19 cellular contexts compared by ENCODE assay signal in the genomic region with DNA sequence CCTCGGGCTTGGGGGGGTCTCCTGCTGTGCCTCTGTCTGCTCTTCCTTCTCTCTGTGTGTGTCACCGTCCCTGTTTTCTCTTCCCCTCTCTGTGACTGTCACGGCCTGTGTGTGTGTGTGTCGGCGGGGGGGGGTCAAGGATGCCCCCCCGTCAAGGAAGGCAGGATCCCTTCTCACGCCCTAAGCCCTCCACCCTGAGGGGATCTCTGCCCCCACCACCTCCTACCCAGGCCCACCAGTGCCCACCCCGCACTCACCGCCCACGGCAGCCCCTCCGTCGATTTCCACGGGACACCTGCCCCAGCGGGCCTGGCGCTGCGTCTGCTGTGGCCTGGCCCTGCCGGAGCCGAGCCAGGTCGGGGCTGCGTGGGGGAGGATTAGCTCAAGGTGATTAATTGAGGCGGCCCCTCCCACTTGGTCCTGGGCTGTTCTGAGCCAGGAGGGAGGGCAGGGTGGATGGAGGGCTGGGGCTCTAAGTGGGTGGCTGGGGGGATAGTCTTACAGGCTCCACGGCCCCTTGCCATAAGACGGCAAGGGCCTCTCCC. TPM values are rescaled to one million over a fixed set of nuclear protein-coding genes. Genes with fewer than 3 reads are reported as not detected.
"Had no signal": no experiment of that assay in that cellular context is flagged by ENCODE, and none has a peak within 500 bp of the region (broad histone marks: within the 10 kb centered on the region; RNA-seq: fewer than 3 reads in every experiment).

A gene (minus strand): TSS at position 323 of the 545 bp plus-strand sequence. CDS start 486 bp downstream, outside the sequence.

- H3K27ac ChIP-seq: dorsolateral prefrontal cortex, esophagus muscularis mucosa, psoas muscle, upper lobe of right lung, VCaP had no signal

- H3K27me3 ChIP-seq: dorsolateral prefrontal cortex, upper lobe of right lung had no signal

- H3K27ac Mint-ChIP-seq: activated T-helper 2 cell treated with anti-CD3 and anti-CD28 coated beads, Interferon-gamma antibody, Interleukin-2, Interleukin-4, amounts not matched to agents 10 μg/mL and 5 μg/mL and 100 μg/mL, durations not matched to agents 14 hours and 24 hours and 36 hours had no signal

- H3K4me3 ChIP-seq: dorsolateral prefrontal cortex, esophagus muscularis mucosa, psoas muscle, upper lobe of right lung had no signal

- H3K4me3 Mint-ChIP-seq: naive thymus-derived CD4-positive, alpha-beta T cell had no signal

- H3K9me3 ChIP-seq: esophagus muscularis mucosa, psoas muscle, upper lobe of right lung had no signal

- H3K27me3 Mint-ChIP-seq: naive thymus-derived CD4-positive, alpha-beta T cell had no signal

- ATAC-seq: left cardiac atrium; naive thymus-derived CD4-positive, alpha-beta T cell; psoas muscle; upper lobe of right lung had no signal

- DNase-seq: activated CD4-positive, alpha-beta T cell treated with anti-CD3 and anti-CD28 coated beads for 48 hours; activated CD8-positive, alpha-beta memory T cell treated with anti-CD3 and anti-CD28 coated beads for 24 hours; activated naive CD4-positive, alpha-beta T cell treated with anti-CD3 and anti-CD28 coated beads, Interleukin-2, amount 50 U/mL, for 16 hours; dorsolateral prefrontal cortex; left cardiac atrium; naive thymus-derived CD4-positive, alpha-beta T cell; occipital lobe; psoas muscle; stimulated activated CD4-positive, alpha-beta T cell treated with anti-CD3 and anti-CD28 coated beads, Interleukin-12 subunit alpha, Interleukin-12 subunit beta, amount 100 ng/mL, for 4 hours; stimulated activated naive CD4-positive, alpha-beta T cell; T-helper 9 cell; upper lobe of right lung had no signal

- H3K4me1 ChIP-seq: psoas muscle, upper lobe of right lung had no signal

- H3K9me3 Mint-ChIP-seq: activated T-helper 2 cell treated with anti-CD3 and anti-CD28 coated beads, Interferon-gamma antibody, Interleukin-2, Interleukin-4, amounts not matched to agents 10 μg/mL and 5 μg/mL and 100 μg/mL, durations not matched to agents 14 hours and 24 hours and 36 hours had no signal

RNA-seq across cellular contexts. Expression of the gene that starts here (rescaled TPM):
- total RNA-seq: activated T-helper 2 cell treated with anti-CD3 and anti-CD28 coated beads, Interferon-gamma antibody, Interleukin-2, Interleukin-4, amounts not matched to agents 10 μg/mL and 5 μg/mL and 100 μg/mL, durations not matched to agents 14 hours and 24 hours and 36 hours; esophagus muscularis mucosa; fibroblast of villous mesenchyme; left cardiac atrium; lung microvascular endothelial cell; mononuclear cell; naive thymus-derived CD4-positive, alpha-beta T cell; occipital lobe; psoas muscle; temporal lobe; upper lobe of right lung had no signal
- polyA plus RNA-seq: naive thymus-derived CD4-positive, alpha-beta T cell; psoas muscle had no signal
